In genomic region chr4:20042769-20043168, GRCh38 we compare ENCODE assay signal across 22 cellular contexts.
"Had no signal": no experiment of that assay in that cellular context is flagged by ENCODE, and none has a peak within 500 bp of the region (broad histone marks: within the 10 kb centered on the region; RNA-seq: fewer than 3 reads in every experiment).

No MANE protein-coding gene starts in this region.

- H3K9me3 Mint-ChIP-seq: neural crest cell, type B pancreatic cell had no signal

- H3K27ac ChIP-seq: coronary artery, dorsolateral prefrontal cortex, foreskin keratinocyte, heart left ventricle, ovary, suprapubic skin, thyroid gland had no signal

- H3K9me3 ChIP-seq: heart left ventricle, mucosa of descending colon, ovary, suprapubic skin, thyroid gland had no signal

- H3K27me3 ChIP-seq: dorsolateral prefrontal cortex, foreskin keratinocyte, heart left ventricle, ovary, suprapubic skin, thyroid gland had no signal

- H3K36me3 ChIP-seq: heart left ventricle, ovary, suprapubic skin, thyroid gland had no signal

- DNase-seq: dorsolateral prefrontal cortex; effector memory CD4-positive, alpha-beta T cell; erythroblast; heart left ventricle; hippocampal formation; islet precursor cell; mammary epithelial cell; mucosa of descending colon; naive thymus-derived CD8-positive, alpha-beta T cell; nucleus accumbens; ovary; right cardiac atrium; small intestine; stimulated activated CD4-positive, alpha-beta T cell treated with anti-CD3 and anti-CD28 coated beads, Interleukin-12 subunit alpha, Interleukin-12 subunit beta, amount 100 ng/mL, for 4 hours; stimulated activated naive CD4-positive, alpha-beta T cell; thyroid gland had no signal

- H3K27me3 Mint-ChIP-seq: naive thymus-derived CD8-positive, alpha-beta T cell had no signal

- H3K4me3 ChIP-seq: coronary artery, dorsolateral prefrontal cortex, heart left ventricle, mucosa of descending colon, ovary, suprapubic skin, thyroid gland had no signal

- H3K4me1 Mint-ChIP-seq: naive thymus-derived CD8-positive, alpha-beta T cell had no signal

- H3K4me3 Mint-ChIP-seq: naive thymus-derived CD8-positive, alpha-beta T cell; neural crest cell; type B pancreatic cell had no signal

- H3K27ac Mint-ChIP-seq: naive thymus-derived CD8-positive, alpha-beta T cell; type B pancreatic cell had no signal

- H3K4me1 ChIP-seq: thyroid gland had no signal

- ATAC-seq: foreskin keratinocyte; heart left ventricle; left lobe of liver; mucosa of descending colon; naive thymus-derived CD8-positive, alpha-beta T cell; right cardiac atrium had no signal

- H3K36me3 Mint-ChIP-seq: naive thymus-derived CD8-positive, alpha-beta T cell; type B pancreatic cell had no signal
